ENCODE assay signal across 24 cellular contexts in the genomic region with DNA sequence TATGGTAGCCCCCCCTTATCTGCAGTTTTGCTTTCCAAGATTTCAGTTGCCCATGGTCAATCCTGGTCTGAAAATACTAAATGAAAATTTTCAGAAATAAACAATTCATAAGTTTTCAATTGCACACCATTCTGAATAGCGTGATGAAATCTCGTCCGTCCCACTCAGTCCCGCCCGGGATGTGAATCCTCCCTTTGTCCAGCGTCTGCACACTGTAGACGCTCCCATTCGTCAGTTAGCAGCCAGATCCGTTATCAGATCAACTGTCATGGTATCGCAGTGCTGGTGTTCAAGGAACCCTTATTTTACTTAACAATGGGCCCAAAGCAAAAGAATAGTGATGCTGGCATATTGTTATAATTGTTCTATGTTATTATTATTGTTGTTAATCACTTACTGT.
"Had no signal": no experiment of that assay in that cellular context is flagged by ENCODE, and none has a peak within 500 bp of the region (broad histone marks: within the 10 kb centered on the region; RNA-seq: fewer than 3 reads in every experiment).

No MANE protein-coding gene starts in this region.

- H3K9me3 Mint-ChIP-seq: dendritic cell treated with granulocyte-macrophage colony-stimulating factor and Interleukin-4, amounts not matched to agents 40 ng/mL and 50 ng/mL, for 4 days; effector memory CD8-positive, alpha-beta T cell; memory B cell; mesothelial cell of epicardium; naive B cell; natural killer cell treated with Interleukin-12 subunit alpha and Interleukin-12 subunit beta and Interleukin-15 and Interleukin-18, amount 100 ng/mL, for 72 hours; neural progenitor cell; stimulated activated naive B cell treated with anti-CD40 and anti-IgM and Interleukin-4, amounts not matched to agents 10 μg/mL and 1 μg/mL and 100 μg/mL, for 72 hours; stimulated activated naive CD8-positive, alpha-beta T cell treated with anti-CD3 and anti-CD28 coated beads, Interleukin-15, Interleukin-2, amounts not matched to agents 100 ng/mL and 50 ng/mL, for 24 hours had no signal

- H3K36me3 Mint-ChIP-seq: memory B cell; mesothelial cell of epicardium; naive B cell; natural killer cell treated with Interleukin-12 subunit alpha and Interleukin-12 subunit beta and Interleukin-15 and Interleukin-18, amount 100 ng/mL, for 72 hours; neural progenitor cell had no signal

- H3K36me3 ChIP-seq: colonic mucosa, lower lobe of right lung, neural progenitor cell, prostate gland, sigmoid colon, spleen, suprapubic skin, transverse colon, upper lobe of right lung, uterus had no signal

- DNase-seq: colonic mucosa; effector memory CD8-positive, alpha-beta T cell; left ventricle myocardium superior; lower lobe of right lung; mucosa of descending colon; naive B cell; right cardiac atrium; sigmoid colon; spleen; stimulated activated CD4-positive, alpha-beta T cell treated with anti-CD3 and anti-CD28 coated beads, Interleukin-15, amount 100 ng/mL, for 24 hours; stimulated activated CD4-positive, alpha-beta T cell treated with anti-CD3 and anti-CD28 coated beads, Interleukin-2, amount 100 ng/mL, for 48 hours; stimulated activated naive B cell treated with anti-CD40 and anti-IgM and Interleukin-4, amounts not matched to agents 10 μg/mL and 1 μg/mL and 100 μg/mL, for 72 hours; transverse colon; upper lobe of right lung; uterus had no signal

- H3K4me1 Mint-ChIP-seq: naive B cell; neural progenitor cell; stimulated activated naive B cell treated with anti-CD40 and anti-IgM and Interleukin-4, amounts not matched to agents 10 μg/mL and 1 μg/mL and 100 μg/mL, for 72 hours had no signal

- H3K4me3 Mint-ChIP-seq: dendritic cell treated with granulocyte-macrophage colony-stimulating factor and Interleukin-4, amounts not matched to agents 40 ng/mL and 50 ng/mL, for 4 days; effector memory CD8-positive, alpha-beta T cell; memory B cell; mesothelial cell of epicardium; naive B cell; natural killer cell treated with Interleukin-12 subunit alpha and Interleukin-12 subunit beta and Interleukin-15 and Interleukin-18, amount 100 ng/mL, for 72 hours; neural progenitor cell; stimulated activated naive B cell treated with anti-CD40 and anti-IgM and Interleukin-4, amounts not matched to agents 10 μg/mL and 1 μg/mL and 100 μg/mL, for 72 hours; stimulated activated naive CD8-positive, alpha-beta T cell treated with anti-CD3 and anti-CD28 coated beads, Interleukin-15, Interleukin-2, amounts not matched to agents 100 ng/mL and 50 ng/mL, for 24 hours had no signal

- H3K27me3 ChIP-seq: colonic mucosa, neural progenitor cell, sigmoid colon, spleen, suprapubic skin, transverse colon, upper lobe of right lung, uterus had no signal

- H3K27ac Mint-ChIP-seq: dendritic cell treated with granulocyte-macrophage colony-stimulating factor and Interleukin-4, amounts not matched to agents 40 ng/mL and 50 ng/mL, for 4 days; effector memory CD8-positive, alpha-beta T cell; memory B cell; mesothelial cell of epicardium; natural killer cell treated with Interleukin-12 subunit alpha and Interleukin-12 subunit beta and Interleukin-15 and Interleukin-18, amount 100 ng/mL, for 72 hours; neural progenitor cell; stimulated activated naive B cell treated with anti-CD40 and anti-IgM and Interleukin-4, amounts not matched to agents 10 μg/mL and 1 μg/mL and 100 μg/mL, for 72 hours; stimulated activated naive CD8-positive, alpha-beta T cell treated with anti-CD3 and anti-CD28 coated beads, Interleukin-15, Interleukin-2, amounts not matched to agents 100 ng/mL and 50 ng/mL, for 24 hours had no signal

- H3K4me3 ChIP-seq: colonic mucosa, lower lobe of right lung, mucosa of descending colon, neural progenitor cell, prostate gland, sigmoid colon, spleen, suprapubic skin, transverse colon, upper lobe of right lung, uterus had no signal

- H3K27ac ChIP-seq: colonic mucosa, lower lobe of right lung, neural progenitor cell, parathyroid adenoma, prostate gland, sigmoid colon, spleen, suprapubic skin, transverse colon, upper lobe of right lung, uterus had no signal
